1 cellular context compared by ENCODE assay signal in genomic region chr11:63912678-63913077, GRCh38.
TF ChIP-seq lines count a peak whose summit lies in the region.

No MANE protein-coding gene starts in this region.

TF ChIP-seq in GM23338, 12 proteins besides CTCF, POLR2A, EP300 and RAD21 (continued from another document):
- no peak for TF ChIP-seq ZNF462 (CRISPR knock-in tag; IDR thresholded peaks at IDR 0.05)
